31 cellular contexts compared by ENCODE assay signal in genomic region chr9:125933056-125933455, GRCh38.
"Had no signal": no experiment of that assay in that cellular context is flagged by ENCODE, and none has a peak within 500 bp of the region (broad histone marks: within the 10 kb centered on the region; RNA-seq: fewer than 3 reads in every experiment).

No MANE protein-coding gene starts in this region.

- H3K4me1 ChIP-seq: breast epithelium, spleen had no signal

- ATAC-seq: activated CD8-positive, alpha-beta T cell treated with anti-CD3 and anti-CD28 coated beads for 36 hours; activated naive CD8-positive, alpha-beta T cell treated with anti-CD3 and anti-CD28 coated beads, Interleukin-2, amount 50 U/mL, for 24 hours; activated T-cell treated with anti-CD3 and anti-CD28 coated beads, Interleukin-2, amount 50 U/mL, for 4 hours; left colon; naive thymus-derived CD8-positive, alpha-beta T cell; right cardiac atrium; T-helper 17 cell; WTC11 had no signal

- H3K9me3 ChIP-seq: breast epithelium, spleen, tibial nerve had no signal

- H3K27ac ChIP-seq: breast epithelium, spleen, tibial nerve had no signal

- H3K36me3 ChIP-seq: breast epithelium had no signal

- H3K4me1 Mint-ChIP-seq: activated CD4-positive, alpha-beta T cell treated with anti-CD3 and anti-CD28 coated beads, Interleukin-2, amount 10 ng/mL, durations not matched to agents 7 days and 5 days; activated naive CD4-positive, alpha-beta T cell treated with anti-CD3 and anti-CD28 coated beads, Interleukin-2, amount 50 U/mL, for 24 hours; activated naive CD8-positive, alpha-beta T cell treated with anti-CD3 and anti-CD28 coated beads, Interleukin-2, amount 50 U/mL, for 24 hours; neural crest cell had no signal

- H3K79me2 ChIP-seq: parathyroid adenoma had no signal

- DNase-seq: activated CD4-positive, alpha-beta T cell treated with anti-CD3 and anti-CD28 coated beads for 1 hour; activated CD4-positive, alpha-beta T cell treated with anti-CD3 and anti-CD28 coated beads, Interleukin-2, amount 10 ng/mL, durations not matched to agents 7 days and 5 days; activated CD8-positive, alpha-beta T cell treated with anti-CD3 and anti-CD28 coated beads for 36 hours; activated naive CD8-positive, alpha-beta T cell treated with anti-CD3 and anti-CD28 coated beads, Interleukin-2, amount 50 U/mL, for 24 hours; activated T-cell treated with anti-CD3 and anti-CD28 coated beads, Interleukin-2, amount 50 U/mL, for 4 hours; amygdala; dermis blood vessel endothelial cell; effector CD8-positive, alpha-beta T cell; erythroblast; foreskin fibroblast; head of caudate nucleus; hippocampal formation; kidney; left colon; midbrain; naive thymus-derived CD8-positive, alpha-beta T cell; nucleus accumbens; right cardiac atrium; spleen; stimulated activated naive CD4-positive, alpha-beta T cell; T-helper 17 cell; T1000 had no signal

- H3K9ac ChIP-seq: parathyroid adenoma had no signal

- H3K27me3 Mint-ChIP-seq: activated CD4-positive, alpha-beta T cell treated with anti-CD3 and anti-CD28 coated beads, Interleukin-2, amount 10 ng/mL, durations not matched to agents 7 days and 5 days; activated CD8-positive, alpha-beta T cell treated with anti-CD3 and anti-CD28 coated beads for 36 hours; activated naive CD4-positive, alpha-beta T cell treated with anti-CD3 and anti-CD28 coated beads, Interleukin-2, amount 50 U/mL, for 24 hours; activated naive CD8-positive, alpha-beta T cell treated with anti-CD3 and anti-CD28 coated beads, Interleukin-2, amount 50 U/mL, for 24 hours; naive thymus-derived CD8-positive, alpha-beta T cell; T-helper 17 cell had no signal

- H3K4me3 ChIP-seq: breast epithelium, spleen, tibial nerve had no signal

- H3K4me3 Mint-ChIP-seq: activated CD4-positive, alpha-beta T cell treated with anti-CD3 and anti-CD28 coated beads, Interleukin-2, amount 10 ng/mL, durations not matched to agents 7 days and 5 days; activated CD8-positive, alpha-beta T cell treated with anti-CD3 and anti-CD28 coated beads for 36 hours; activated naive CD4-positive, alpha-beta T cell treated with anti-CD3 and anti-CD28 coated beads, Interleukin-2, amount 50 U/mL, for 24 hours; activated naive CD8-positive, alpha-beta T cell treated with anti-CD3 and anti-CD28 coated beads, Interleukin-2, amount 50 U/mL, for 24 hours; activated T-cell treated with anti-CD3 and anti-CD28 coated beads, Interleukin-2, amount 50 U/mL, for 4 hours; naive thymus-derived CD8-positive, alpha-beta T cell; neural crest cell; T-helper 17 cell; WTC11 had no signal

- FAIRE-seq: colon, endometrium, kidney had no signal

- H3K36me3 Mint-ChIP-seq: WTC11 had no signal

- H3K27me3 ChIP-seq: breast epithelium, spleen, tibial nerve had no signal

- H3K9me3 Mint-ChIP-seq: activated CD4-positive, alpha-beta T cell treated with anti-CD3 and anti-CD28 coated beads, Interleukin-2, amount 10 ng/mL, durations not matched to agents 7 days and 5 days; activated CD8-positive, alpha-beta T cell treated with anti-CD3 and anti-CD28 coated beads for 36 hours; activated naive CD4-positive, alpha-beta T cell treated with anti-CD3 and anti-CD28 coated beads, Interleukin-2, amount 50 U/mL, for 24 hours; activated naive CD8-positive, alpha-beta T cell treated with anti-CD3 and anti-CD28 coated beads, Interleukin-2, amount 50 U/mL, for 24 hours; activated T-cell treated with anti-CD3 and anti-CD28 coated beads, Interleukin-2, amount 50 U/mL, for 4 hours; activated T-helper 2 cell treated with anti-CD3 and anti-CD28 coated beads, Interferon-gamma antibody, Interleukin-2, Interleukin-4, amounts not matched to agents 10 μg/mL and 5 μg/mL and 100 μg/mL, durations not matched to agents 14 hours and 24 hours and 36 hours; naive thymus-derived CD8-positive, alpha-beta T cell; neural crest cell; WTC11 had no signal

- H2AFZ ChIP-seq: parathyroid adenoma had no signal

- H3K27ac Mint-ChIP-seq: activated CD4-positive, alpha-beta T cell treated with anti-CD3 and anti-CD28 coated beads, Interleukin-2, amount 10 ng/mL, durations not matched to agents 7 days and 5 days; activated CD8-positive, alpha-beta T cell treated with anti-CD3 and anti-CD28 coated beads for 36 hours; activated naive CD4-positive, alpha-beta T cell treated with anti-CD3 and anti-CD28 coated beads, Interleukin-2, amount 50 U/mL, for 24 hours; activated naive CD8-positive, alpha-beta T cell treated with anti-CD3 and anti-CD28 coated beads, Interleukin-2, amount 50 U/mL, for 24 hours; activated T-helper 2 cell treated with anti-CD3 and anti-CD28 coated beads, Interferon-gamma antibody, Interleukin-2, Interleukin-4, amounts not matched to agents 10 μg/mL and 5 μg/mL and 100 μg/mL, durations not matched to agents 14 hours and 24 hours and 36 hours; naive thymus-derived CD8-positive, alpha-beta T cell; T-helper 17 cell; WTC11 had no signal
